ENCODE assay signal across 1 cellular context in genomic region chr2:85778646-85779364, GRCh38.
TF ChIP-seq lines count a peak whose summit lies in the region.

No MANE protein-coding gene starts in this region.

TF ChIP-seq in HEK293, 187 proteins besides CTCF, POLR2A, EP300 and RAD21 (continued from another document):
- TF ChIP-seq PRDM10 (tag by site-specific recombination; IDR thresholded peaks at IDR 0.05): peak; percentile 59
- TF ChIP-seq KLF17 (tag by site-specific recombination; IDR thresholded peaks at IDR 0.05): no peak
TF ChIP-seq in HEK293: peak in this region for 1.
